ENCODE assay signal across 1 cellular context in genomic region chr10:25493122-25493893, GRCh38.
A peak's percentile ranks its signal among the peaks of the same experiment; 100 is the strongest.
TF ChIP-seq lines count a peak whose summit lies in the region.

No MANE protein-coding gene starts in this region.

TF ChIP-seq in K562, 482 proteins besides CTCF, POLR2A, EP300 and RAD21 (continued from another document):
- TF ChIP-seq CHD7 (IDR thresholded peaks at IDR 0.05; ENCODE audit: low read depth, low read length) (no peak), ZFP91 (CRISPR knock-in tag; IDR thresholded peaks at IDR 0.05) (no peak), MAFK (IDR thresholded peaks at IDR 0.05; ENCODE audit: low read length) (peak; percentile 71), PHF8 (IDR thresholded peaks at IDR 0.05; ENCODE audit: borderline replicate concordance, low read length) (no peak), ZFX (CRISPR knock-in tag; IDR thresholded peaks at IDR 0.05) (0 out of 2 replicates have a peak, but pooled peaks have one; percentile 19), CREM (IDR thresholded peaks at IDR 0.05; ENCODE audit: low read depth) (peak; percentile 66), ZBTB26 (CRISPR knock-in tag; IDR thresholded peaks at IDR 0.05) (no peak), HDAC1 (IDR thresholded peaks at IDR 0.05) (peak in 1 of 2 experiments; percentile 91; a peak in 2 of 4 replicates), GATA2 (CRISPR knock-in tag; IDR thresholded peaks at IDR 0.05) (peak; percentile 83), PYGO2 (tag; IDR thresholded peaks at IDR 0.05) (no peak), NFIC (IDR thresholded peaks at IDR 0.05) (peak; percentile 84), KDM5B (IDR thresholded peaks at IDR 0.05; ENCODE audit: insufficient replicate concordance, low read depth, low read length) (no peak), BACH1 (tag; IDR thresholded peaks at IDR 0.05) (peak; percentile 43; the same call in 1 of the 2 replicates), HCFC1 (IDR thresholded peaks at IDR 0.05; ENCODE audit: low read depth, low read length) (peak; percentile 43; the same call in 1 of the 2 replicates), TRIM24 (IDR thresholded peaks at IDR 0.05) (peak; percentile 74 to 83; a peak in 3 of 4 replicates), KLF16 (IDR thresholded peaks at IDR 0.05) (peak; percentile 68; the same call in 1 of the 2 replicates), HMG20A (CRISPR knock-in tag; conservative IDR thresholded peaks at IDR 0.05) (no peak), ZKSCAN1 (IDR thresholded peaks at IDR 0.05; ENCODE audit: low read depth, low read length) (0 out of 2 replicates have a peak, but pooled peaks have one; percentile 15), SRSF3 (IDR thresholded peaks at IDR 0.05; ENCODE audit: insufficient read depth, low read length) (no peak), SMAD1 (IDR thresholded peaks at IDR 0.05; ENCODE audit: low read depth, low read length, partially characterized antibody) (peak; percentile 64)
- TF ChIP-seq, protein P1, sequence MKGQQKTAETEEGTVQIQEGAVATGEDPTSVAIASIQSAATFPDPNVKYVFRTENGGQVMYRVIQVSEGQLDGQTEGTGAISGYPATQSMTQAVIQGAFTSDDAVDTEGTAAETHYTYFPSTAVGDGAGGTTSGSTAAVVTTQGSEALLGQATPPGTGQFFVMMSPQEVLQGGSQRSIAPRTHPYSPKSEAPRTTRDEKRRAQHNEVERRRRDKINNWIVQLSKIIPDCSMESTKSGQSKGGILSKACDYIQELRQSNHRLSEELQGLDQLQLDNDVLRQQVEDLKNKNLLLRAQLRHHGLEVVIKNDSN (CRISPR knock-in tag; IDR thresholded peaks at IDR 0.05), result no peak
